20 cellular contexts compared by ENCODE assay signal in the genomic region with DNA sequence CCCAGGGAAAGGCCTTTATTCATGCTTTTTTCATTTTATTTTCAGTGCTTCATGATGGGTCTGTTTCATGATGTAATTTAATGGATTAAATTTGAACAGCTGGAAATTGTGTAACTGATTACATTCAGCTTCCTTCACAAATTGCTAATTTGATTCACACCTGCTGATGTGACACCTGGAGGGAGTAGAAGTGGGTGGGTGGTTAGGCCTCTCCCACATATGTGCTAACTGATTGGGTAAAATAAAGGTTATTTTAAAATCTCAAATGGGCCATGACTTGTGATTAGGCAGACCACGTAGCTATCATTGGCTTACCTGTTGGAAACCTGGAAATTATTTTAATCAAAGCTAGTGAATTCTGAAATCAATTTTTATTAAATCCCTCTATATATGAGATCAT.
DNase-seq lines count a peak whose midpoint lies in the region; ATAC-seq lines count a peak whose summit lies in the region.
"Had no signal": no experiment of that assay in that cellular context is flagged by ENCODE, and none has a peak within 500 bp of the region (broad histone marks: within the 10 kb centered on the region; RNA-seq: fewer than 3 reads in every experiment).

No MANE protein-coding gene starts in this region.

- H3K9me3 Mint-ChIP-seq in activated naive CD4-positive, alpha-beta T cell treated with anti-CD3 and anti-CD28 coated beads, Interleukin-2, amount 50 U/mL, for 72 hours: no peaks in the 10 kb centered on the region
- H3K9me3 Mint-ChIP-seq: CD8-positive, alpha-beta T cell; HFFc6 had no signal

- no peak for ATAC-seq in HG03432 (IDR thresholded peaks at IDR 0.05; ENCODE audit: unreplicated experiment)
- ATAC-seq in activated naive CD4-positive, alpha-beta T cell treated with anti-CD3 and anti-CD28 coated beads, Interleukin-2, amount 50 U/mL, for 72 hours: no peak
- ATAC-seq: CD8-positive, alpha-beta T cell; GM12878; HCT116; HepG2 had no signal

- H3K27ac Mint-ChIP-seq in activated naive CD4-positive, alpha-beta T cell treated with anti-CD3 and anti-CD28 coated beads, Interleukin-2, amount 50 U/mL, for 72 hours: no peak overlapping the region
- H3K27ac Mint-ChIP-seq: B cell; CD8-positive, alpha-beta T cell; HFFc6 had no signal

- DNase-seq in NCI-H2171 treated with DMSO at 0.1 percent for 48 hours (lab: John Stamatoyannopoulos, UW) (peak; percentile 1), NCI-H2171 (lab: John Stamatoyannopoulos, UW) (no peak), NCI-H2081 (lab: John Stamatoyannopoulos, UW) (peak; percentile 28 to 57), NCI-H748 treated with DMSO at 0.1 percent for 48 hours (lab: John Stamatoyannopoulos, UW) (peak; percentile 18)
- no peak for DNase-seq in stimulated activated CD4-positive, alpha-beta T cell treated with anti-CD3 and anti-CD28 coated beads, Interleukin-12 subunit alpha, Interleukin-12 subunit beta, amount 100 ng/mL, for 4 hours
- DNase-seq in activated naive CD4-positive, alpha-beta T cell treated with anti-CD3 and anti-CD28 coated beads, Interleukin-2, amount 50 U/mL, for 72 hours (ENCODE audit: low spot score in 2 of 2): no peak
- DNase-seq: 8988T; CD8-positive, alpha-beta T cell; DMS 273 treated with DMSO at 0.1 percent for 48 hours; DMS53; DND-41; EL; GOT3; H7; HFFc6 had no signal

- H3K36me3 Mint-ChIP-seq in activated naive CD4-positive, alpha-beta T cell treated with anti-CD3 and anti-CD28 coated beads, Interleukin-2, amount 50 U/mL, for 72 hours: no peaks in the 10 kb centered on the region
- H3K36me3 Mint-ChIP-seq: CD8-positive, alpha-beta T cell had no signal

Comparison
In these comparisons a context has a peak if more than half of its experiments do, and no peak if none do; other contexts are left out.
1. DNase-seq: peak in NCI-H2171 treated with DMSO at 0.1 percent for 48 hours (single experiment), NCI-H2081 (2 of 2) and NCI-H748 treated with DMSO at 0.1 percent for 48 hours (single experiment); none in NCI-H2171 (single experiment), stimulated activated CD4-positive, alpha-beta T cell treated with anti-CD3 and anti-CD28 coated beads, Interleukin-12 subunit alpha, Interleukin-12 subunit beta, amount 100 ng/mL, for 4 hours (single experiment) and activated naive CD4-positive, alpha-beta T cell treated with anti-CD3 and anti-CD28 coated beads, Interleukin-2, amount 50 U/mL, for 72 hours (0 of 2).